ENCODE assay signal across 14 cellular contexts in the genomic region with DNA sequence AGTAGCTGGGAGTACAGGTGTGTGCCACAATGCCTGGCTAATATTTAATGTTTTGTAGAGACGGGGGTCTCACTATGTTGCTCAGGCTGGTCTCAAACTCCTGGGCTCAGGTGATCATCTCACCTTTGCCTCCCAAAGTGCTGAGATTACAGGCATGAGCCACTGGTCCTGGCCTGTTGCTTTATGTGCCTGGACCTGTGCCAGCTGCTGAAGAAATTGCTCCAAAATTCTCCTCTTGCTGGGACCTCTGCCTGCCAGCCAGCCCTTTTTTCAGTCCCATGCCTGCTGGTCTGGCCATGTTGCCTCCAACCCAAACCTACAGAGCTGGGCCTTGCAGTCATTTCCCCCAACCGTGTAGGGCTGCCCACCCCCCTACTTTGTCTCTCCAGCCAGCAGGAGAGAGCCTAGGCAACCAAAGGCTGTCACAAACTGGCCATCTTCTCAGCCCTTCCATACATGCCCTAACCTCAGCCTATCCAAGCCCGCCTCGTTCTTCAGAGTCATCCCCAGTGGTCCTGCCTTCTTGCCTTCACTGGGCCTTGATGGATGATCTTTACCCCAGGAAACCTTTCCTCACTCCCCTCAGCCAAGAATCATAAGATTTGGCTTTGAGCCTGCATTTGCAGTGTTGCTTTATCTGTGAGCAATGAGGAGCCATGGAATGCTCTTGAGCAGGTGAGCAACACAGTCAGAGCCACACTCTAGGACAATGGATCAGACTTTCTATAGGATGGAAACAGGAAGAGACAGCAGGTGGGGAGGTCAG. TPM values are rescaled to one million over a fixed set of nuclear protein-coding genes. Genes with fewer than 3 reads are reported as not detected.
DNase-seq lines count a peak whose midpoint lies in the region; ATAC-seq and TF ChIP-seq lines count a peak whose summit lies in the region.
"Had no signal": no experiment of that assay in that cellular context is flagged by ENCODE, and none has a peak within 500 bp of the region (broad histone marks: within the 10 kb centered on the region; RNA-seq: fewer than 3 reads in every experiment).

No MANE protein-coding gene starts in this region.

- H3K79me2 ChIP-seq in PC-9 (ENCODE audit: low read depth) (no peaks in the 10 kb centered on the region), GM23248 (ENCODE audit: insufficient read depth) (no peaks in the 10 kb centered on the region)

- DNase-seq in PC-9: no peak
- DNase-seq in cerebellum (ENCODE audit: low spot score): peak; percentile 52
- DNase-seq in left colon: peak; percentile 47 to 55
- DNase-seq in GM23248: no peak
- no peak for DNase-seq in NCI-H2081 (lab: John Stamatoyannopoulos, UW)
- DNase-seq in activated naive CD4-positive, alpha-beta T cell (lab: John Stamatoyannopoulos, UW): no peak
- DNase-seq: COR-L47, cortex of kidney, EL, retina, SIG-M5 had no signal

- no TSS peak for BruUV-seq in PC-9 (replicated peaks; lab: Mats Ljungman, UMichigan)

- H3K9me2 ChIP-seq in PC-9 (ENCODE audit: insufficient read depth): no peaks in the 10 kb centered on the region
- no peaks in the 10 kb centered on the region for H3K9me2 ChIP-seq in GM23248 (ENCODE audit: insufficient read depth)

- H3K4me3 ChIP-seq in PC-9 (no peak overlapping the region), skeletal muscle tissue (ENCODE audit: low read length in 3 of 3) (no peak overlapping the region), GM23248 (no peak overlapping the region)

- no peaks in the 10 kb centered on the region for H3K9me3 ChIP-seq in PC-9 (ENCODE audit: insufficient read depth, low read depth)
- H3K9me3 ChIP-seq in skeletal muscle tissue (ENCODE audit: control insufficient read depth in 3 of 3, low read length in 3 of 3): no peaks in the 10 kb centered on the region
- H3K9me3 ChIP-seq in GM23248 (ENCODE audit: low read depth): no peaks in the 10 kb centered on the region

- H3K4me2 ChIP-seq in PC-9 (0 out of 2 replicates have a peak overlapping the region, but pooled peaks have one; percentile 6), GM23248 (ENCODE audit: unreplicated experiment) (no peak overlapping the region)

- CTCF ChIA-PET in PC-9 (lab: Charles Lee): no interaction called here

- no peak for TF ChIP-seq POLR2A in GM18505 (IDR thresholded peaks at IDR 0.05; ENCODE audit: borderline replicate concordance, extremely low read depth, insufficient read depth, insufficient read length)

- in situ Hi-C loops in GM23248 (cut with MboI): no loop called here

- TF ChIP-seq CTCF in PC-9 (conservative IDR thresholded peaks at IDR 0.05): no peak

- ATAC-seq in left colon (no peak), GM18505 (IDR thresholded peaks at IDR 0.05; ENCODE audit: unreplicated experiment) (no peak)
- ATAC-seq: natural killer cell treated with Interleukin-12 subunit alpha and Interleukin-12 subunit beta and Interleukin-15 and Interleukin-18, amount 100 ng/mL, for 72 hours had no signal

- H3K9ac ChIP-seq in skeletal muscle tissue (ENCODE audit: low read depth in 1 of 3, low read length in 3 of 3) (peak overlapping the region in 2 of 3 donors; percentile 13 to 76), GM23248 (no peak overlapping the region)

- H3K36me3 ChIP-seq in PC-9 (ENCODE audit: low read depth) (no peaks in the 10 kb centered on the region), skeletal muscle tissue (ENCODE audit: control insufficient read depth in 3 of 3, insufficient read depth in 3 of 3, low read length in 3 of 3) (no peaks in the 10 kb centered on the region), GM23248 (ENCODE audit: low read depth) (no peaks in the 10 kb centered on the region)

- H2AFZ ChIP-seq in PC-9 (no peak overlapping the region), GM23248 (no peak overlapping the region)

- H3K4me1 ChIP-seq in PC-9 (replicated peaks; ENCODE audit: insufficient read depth) (peaks cover 42% of the 10 kb centered on the region), skeletal muscle tissue (ENCODE audit: control insufficient read depth in 3 of 3, insufficient read depth in 3 of 3, low read length in 3 of 3) (peaks cover 88 to 97% (median 95%) of the 10 kb centered on the region in 3 donors), GM23248 (ENCODE audit: insufficient read depth) (peaks cover 13% of the 10 kb centered on the region)

- H3K27me3 ChIP-seq in PC-9 (ENCODE audit: insufficient read depth, low read depth) (peaks cover 19% of the 10 kb centered on the region), skeletal muscle tissue (ENCODE audit: control insufficient read depth in 3 of 3, insufficient read depth in 3 of 3, low read length in 3 of 3) (no peaks in the 10 kb centered on the region), GM23248 (replicated peaks; ENCODE audit: insufficient read depth) (no peaks in the 10 kb centered on the region)

- H3F3A ChIP-seq in PC-9 (ENCODE audit: insufficient read depth, low read depth) (peaks cover 28% of the 10 kb centered on the region; the same call in 1 of the 2 replicates), GM23248 (ENCODE audit: insufficient read depth) (no peaks in the 10 kb centered on the region)

- H4K20me1 ChIP-seq in PC-9 (ENCODE audit: insufficient read depth) (0 out of 2 replicates have a peak, but pooled peaks cover 4% of the 10 kb centered on the region), GM23248 (ENCODE audit: insufficient read depth) (no peaks in the 10 kb centered on the region)

- 68 to 70% methylated on average over 4 of the region's 4 CpGs for WGBS in GM23248 (ENCODE audit: low coverage in 1 of 2, low lambda C conversion rate in 2 of 2, missing lambda C conversion rate in 2 of 2), 2 experiments

- intact Hi-C loops in PC-9 (cut with micrococcal nuclease; ENCODE audit: unreplicated experiment): no loop called here
- intact Hi-C loops in left colon (cut with DNase I, micrococcal nuclease): no loop called here

- H3K27ac ChIP-seq in PC-9 (no peak overlapping the region), skeletal muscle tissue (ENCODE audit: low read depth, low read length) (peak overlapping the region; percentile 99), GM23248 (no peak overlapping the region)

- POLR2A ChIA-PET in PC-9 (lab: Charles Lee; ENCODE audit: unreplicated experiment): no interaction called here

RNA-seq across cellular contexts. Expression of a gene that starts 27.4 kb away (rescaled TPM):
- total RNA-seq in PC-9 (2021) (1.8 and 2.0 TPM in 2 replicates), cerebellum (1.4 TPM), left colon (10 to 100 TPM; 43.6 to 73.9 TPM), skeletal muscle tissue (6.3 TPM)
- 6.1 and 7.7 TPM in 2 replicates for total RNA-seq in GM23248 (2014; rRNA removed; shearing (Covaris generic))
- polyA plus RNA-seq in GM23248 (2016; fragmentation: Nextera tagmentation; extraction: Ambion mirVana): 5.6 and 6.3 TPM in 2 replicates

RNA-seq across cellular contexts. Expression of a gene that starts 48.0 kb away (rescaled TPM):
- 0.25 TPM in 1 of 2 replicates, not detected in the other for total RNA-seq in PC-9 (2021)
- total RNA-seq in cerebellum: 1.8 TPM
- total RNA-seq in left colon: 1 to 10 TPM in 1 of 2 donors, under 1 TPM in 1; 0.31 to 1.1 TPM
- total RNA-seq in skeletal muscle tissue: 4.7 TPM
- total RNA-seq in GM23248 (2014; rRNA removed; shearing (Covaris generic)): 0.13 and 0.32 TPM in 2 replicates
- 0.18 and 0.71 TPM in 2 replicates for polyA plus RNA-seq in GM23248 (2016; fragmentation: Nextera tagmentation; extraction: Ambion mirVana)
- total RNA-seq: natural killer cell treated with Interleukin-12 subunit alpha and Interleukin-12 subunit beta and Interleukin-15 and Interleukin-18, amount 100 ng/mL, for 72 hours had no signal

Comparison
In these comparisons a context has a peak if more than half of its experiments do, and no peak if none do; other contexts are left out.
1. DNase-seq: peak in cerebellum (single experiment) and left colon (2 of 2); none in PC-9 (0 of 2), GM23248 (single experiment), NCI-H2081 (0 of 2) and activated naive CD4-positive, alpha-beta T cell (0 of 4).